In genomic region chr12:58310828-58311273, GRCh38 we compare ENCODE assay signal across 10 cellular contexts.
DNase-seq lines count a peak whose midpoint lies in the region; ATAC-seq and TF ChIP-seq lines count a peak whose summit lies in the region.
"Had no signal": no experiment of that assay in that cellular context is flagged by ENCODE, and none has a peak within 500 bp of the region (broad histone marks: within the 10 kb centered on the region; RNA-seq: fewer than 3 reads in every experiment).

No MANE protein-coding gene starts in this region.

- WGBS in sigmoid colon, 2 donors, result 77 to 80% methylated on average over 2 of the region's 2 CpGs

- ATAC-seq in GM19023 (IDR thresholded peaks at IDR 0.05; ENCODE audit: unreplicated experiment) (peak; percentile 54), GM21423 (IDR thresholded peaks at IDR 0.05; ENCODE audit: unreplicated experiment) (no peak)

- no peaks in the 10 kb centered on the region for H3K36me3 ChIP-seq in sigmoid colon
- H3K36me3 ChIP-seq: right lobe of liver had no signal

- no peak for TF ChIP-seq CTCF in sigmoid colon (IDR thresholded peaks at IDR 0.05)

- TF ChIP-seq EP300 in sigmoid colon (IDR thresholded peaks at IDR 0.05), result no peak

- intact Hi-C loops in sigmoid colon (cut with DNase I), result no loop called here

- H3K4me1 ChIP-seq in sigmoid colon, result peaks cover 0 to 13% (median 5%) of the 10 kb centered on the region in 4 donors
- H3K4me1 ChIP-seq: right lobe of liver had no signal

- no peak overlapping the region for H3K4me3 ChIP-seq in sigmoid colon
- H3K4me3 ChIP-seq: right lobe of liver, SK-N-MC had no signal

- no peaks in the 10 kb centered on the region for H3K9me3 ChIP-seq in sigmoid colon
- H3K9me3 ChIP-seq: right lobe of liver had no signal

- peak overlapping the region in 2 of 4 donors; percentile 45 to 52 for H3K27ac ChIP-seq in sigmoid colon
- H3K27ac ChIP-seq: right lobe of liver, SK-N-MC had no signal

- H3K27me3 ChIP-seq in sigmoid colon, result no peaks in the 10 kb centered on the region
- H3K27me3 ChIP-seq: right lobe of liver had no signal

- DNase-seq in HuH-7 (ENCODE audit: low spot score) (peak; percentile 7), dedifferentiated amniotic fluid mesenchymal stem cell (ENCODE audit: extremely low spot score) (peak; percentile 99), renal cortical epithelial cell (ENCODE audit: low read depth) (peak; percentile 99), NCI-H526 (lab: John Stamatoyannopoulos, UW) (no peak), sigmoid colon (no peak), NCI-H1092 (lab: John Stamatoyannopoulos, UW) (no peak)
- DNase-seq: right lobe of liver had no signal

- TF ChIP-seq POLR2A in sigmoid colon (IDR thresholded peaks at IDR 0.05), result no peak

Comparison
In these comparisons a context has a peak if more than half of its experiments do, and no peak if none do; other contexts are left out.
1. DNase-seq: peak in HuH-7 (single experiment), dedifferentiated amniotic fluid mesenchymal stem cell (single experiment) and renal cortical epithelial cell (single experiment); none in NCI-H526 (0 of 2), sigmoid colon (single experiment) and NCI-H1092 (single experiment).